In genomic region chr5:13830536-13830935, GRCh38 we compare ENCODE assay signal across 17 cellular contexts.
DNase-seq lines count a peak whose midpoint lies in the region; ATAC-seq and TF ChIP-seq lines count a peak whose summit lies in the region.
"Had no signal": no experiment of that assay in that cellular context is flagged by ENCODE, and none has a peak within 500 bp of the region (broad histone marks: within the 10 kb centered on the region; RNA-seq: fewer than 3 reads in every experiment).

No MANE protein-coding gene starts in this region.

- H3K9me3 ChIP-seq in esophagus muscularis mucosa, result no peaks in the 10 kb centered on the region

- ATAC-seq in WTC11 (no peak), HG02610 (IDR thresholded peaks at IDR 0.05; ENCODE audit: unreplicated experiment) (no peak), HG02623 (IDR thresholded peaks at IDR 0.05; ENCODE audit: unreplicated experiment) (no peak)
- ATAC-seq: SK-N-SH treated with all-trans-retinoic acid at 6 μM for 48 hours, T-cell had no signal

- H3K36me3 ChIP-seq in esophagus muscularis mucosa, result no peaks in the 10 kb centered on the region
- H3K36me3 ChIP-seq: MG63 had no signal

- no peak for TF ChIP-seq POLR2A in esophagus muscularis mucosa (IDR thresholded peaks at IDR 0.05; ENCODE audit: low read depth)

- H3K36me3 Mint-ChIP-seq in WTC11, result peaks cover 24% of the 10 kb centered on the region
- H3K36me3 Mint-ChIP-seq: CD4-positive, CD25-positive, alpha-beta regulatory T cell; T-cell had no signal

- no peaks in the 10 kb centered on the region for H3K27me3 Mint-ChIP-seq in WTC11 (ENCODE audit: low read depth)
- H3K27me3 Mint-ChIP-seq: CD4-positive, CD25-positive, alpha-beta regulatory T cell; T-cell had no signal

- TF ChIP-seq CTCF in WTC11 (IDR thresholded peaks at IDR 0.05) (no peak), esophagus muscularis mucosa (IDR thresholded peaks at IDR 0.05) (no peak)

- H3K9me3 Mint-ChIP-seq in WTC11, result peaks cover 34% of the 10 kb centered on the region

- DNase-seq in HT1080 (ENCODE audit: low read depth) (peak; percentile 55), WTC11 (ENCODE audit: low spot score) (no peak), esophagus muscularis mucosa (ENCODE audit: extremely low spot score) (peak; percentile 10), midbrain (lab: John Stamatoyannopoulos, UW) (no peak), GDM1 (lab: John Stamatoyannopoulos, UW) (no peak)
- DNase-seq: CD4-positive, CD25-positive, alpha-beta regulatory T cell; COR-L47; DND-41; Karpas-422; MG63; NCI-H1694 treated with DMSO at 0.1 percent for 48 hours; SHP77 treated with DMSO at 0.1 percent for 48 hours; T-cell had no signal

- POLR2A ChIA-PET in WTC11 (lab: Charles Lee), result no interaction called here

- H3K4me1 Mint-ChIP-seq in WTC11, result peaks cover under 1% of the 10 kb centered on the region; the same call in 1 of the 2 replicates
- H3K4me1 Mint-ChIP-seq: CD4-positive, CD25-positive, alpha-beta regulatory T cell; T-cell had no signal

- no peaks in the 10 kb centered on the region for H3K27me3 ChIP-seq in esophagus muscularis mucosa
- H3K27me3 ChIP-seq: MG63 had no signal

- no peak overlapping the region for H3K4me3 Mint-ChIP-seq in WTC11
- H3K4me3 Mint-ChIP-seq: CD4-positive, CD25-positive, alpha-beta regulatory T cell; T-cell had no signal

- WGBS in esophagus muscularis mucosa, result 78% methylated on average over 9 of the region's 9 CpGs

- no peaks in the 10 kb centered on the region for H3K4me1 ChIP-seq in esophagus muscularis mucosa

- no peak overlapping the region for H3K4me3 ChIP-seq in esophagus muscularis mucosa
- H3K4me3 ChIP-seq: GM23248, MG63 had no signal

- no peak for TF ChIP-seq EP300 in esophagus muscularis mucosa (IDR thresholded peaks at IDR 0.05)

- CTCF ChIA-PET in WTC11 (lab: Charles Lee), result no interaction called here

- H3K27ac ChIP-seq in esophagus muscularis mucosa (replicated peaks in 1 of 4), result no peak overlapping the region
- H3K27ac ChIP-seq: GM23248 had no signal

- intact Hi-C loops in esophagus muscularis mucosa (cut with DNase I), result no loop called here

- peak overlapping the region; percentile 21; the same call in 1 of the 2 replicates for H3K27ac Mint-ChIP-seq in WTC11
- H3K27ac Mint-ChIP-seq: CD4-positive, CD25-positive, alpha-beta regulatory T cell; T-cell had no signal

TF ChIP-seq in WTC11, 78 proteins besides CTCF, POLR2A, EP300 and RAD21 (continues in another document):
- TF ChIP-seq NFATC4 (CRISPR knock-in tag; IDR thresholded peaks at IDR 0.05) (no peak), SP1 (CRISPR knock-in tag; conservative IDR thresholded peaks at IDR 0.05) (no peak), GTF2I (CRISPR knock-in tag; conservative IDR thresholded peaks at IDR 0.05) (no peak), NFE2L1 (CRISPR knock-in tag; IDR thresholded peaks at IDR 0.05) (no peak), SOX15 (CRISPR knock-in tag; IDR thresholded peaks at IDR 0.05) (no peak), ATF6 (CRISPR knock-in tag; IDR thresholded peaks at IDR 0.05) (no peak), MAX (CRISPR knock-in tag; IDR thresholded peaks at IDR 0.05) (no peak), RELA (CRISPR knock-in tag; IDR thresholded peaks at IDR 0.05; ENCODE audit: borderline replicate concordance) (no peak), ZNF232 (CRISPR knock-in tag; IDR thresholded peaks at IDR 0.05) (no peak), HMGXB4 (CRISPR knock-in tag; IDR thresholded peaks at IDR 0.05) (no peak), AFF4 (CRISPR knock-in tag; IDR thresholded peaks at IDR 0.05; ENCODE audit: borderline replicate concordance) (no peak), FOXP1 (CRISPR knock-in tag; IDR thresholded peaks at IDR 0.05; ENCODE audit: borderline replicate concordance) (no peak), ESRRA (CRISPR knock-in tag; IDR thresholded peaks at IDR 0.05; ENCODE audit: borderline replicate concordance) (no peak), ATF1 (CRISPR knock-in tag; IDR thresholded peaks at IDR 0.05) (no peak), CBFB (CRISPR knock-in tag; IDR thresholded peaks at IDR 0.05; ENCODE audit: low read depth) (no peak), PRDM15 (CRISPR knock-in tag; IDR thresholded peaks at IDR 0.05) (no peak), NR2C2 (CRISPR knock-in tag; IDR thresholded peaks at IDR 0.05) (no peak)

Comparison
In these comparisons a context has a peak if more than half of its experiments do, and no peak if none do; other contexts are left out.
1. DNase-seq: peak in HT1080 (single experiment) and esophagus muscularis mucosa (single experiment); none in WTC11 (single experiment), midbrain (single experiment) and GDM1 (single experiment).